In the genomic region with DNA sequence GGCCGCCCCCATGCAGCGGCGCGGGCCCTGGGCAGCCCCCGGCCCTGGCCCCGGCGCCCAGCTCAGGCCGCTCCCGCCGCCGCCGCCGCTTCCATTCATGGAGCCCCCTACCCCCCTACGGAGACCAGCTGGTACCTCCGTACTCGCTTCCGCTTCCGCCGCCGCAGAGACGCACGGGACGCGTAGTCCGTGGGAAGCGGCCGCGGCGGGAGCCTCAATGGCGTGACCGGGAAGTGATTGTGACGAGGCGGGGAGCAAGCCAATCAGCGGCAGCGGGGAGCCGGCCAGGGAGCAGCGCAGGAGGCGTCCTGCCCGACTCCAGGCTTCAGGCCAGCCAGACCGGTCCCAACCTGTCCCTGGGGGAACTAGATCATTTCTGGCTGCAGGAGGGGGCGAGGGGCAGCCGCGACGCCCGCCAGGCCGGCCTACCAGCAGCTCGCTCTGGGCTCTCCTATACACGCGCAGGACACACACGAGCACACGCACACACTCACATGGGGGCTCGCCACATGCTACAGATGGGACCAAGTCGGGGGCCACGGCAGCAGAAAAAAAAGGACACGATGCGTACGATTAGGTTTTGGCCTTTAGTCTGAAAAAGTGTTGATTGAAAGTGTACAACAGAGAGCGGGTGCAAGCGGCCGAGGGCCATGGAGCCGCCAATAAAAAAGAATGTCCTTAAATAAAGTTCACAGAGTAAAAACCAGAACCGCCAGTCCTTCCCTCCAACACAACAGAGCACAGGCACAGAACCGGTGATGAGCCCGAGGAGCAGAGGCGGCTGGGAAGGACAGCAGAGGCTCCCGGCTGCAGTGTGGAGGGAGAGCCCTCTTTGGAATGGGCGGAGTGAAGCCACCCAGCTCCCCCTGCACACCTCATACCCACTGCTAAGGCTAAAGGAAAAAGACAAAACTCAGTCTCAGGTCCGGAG, we compare ENCODE assay signal across 1 cellular context.
TF ChIP-seq lines count a peak whose summit lies in the region.

A gene with protein sequence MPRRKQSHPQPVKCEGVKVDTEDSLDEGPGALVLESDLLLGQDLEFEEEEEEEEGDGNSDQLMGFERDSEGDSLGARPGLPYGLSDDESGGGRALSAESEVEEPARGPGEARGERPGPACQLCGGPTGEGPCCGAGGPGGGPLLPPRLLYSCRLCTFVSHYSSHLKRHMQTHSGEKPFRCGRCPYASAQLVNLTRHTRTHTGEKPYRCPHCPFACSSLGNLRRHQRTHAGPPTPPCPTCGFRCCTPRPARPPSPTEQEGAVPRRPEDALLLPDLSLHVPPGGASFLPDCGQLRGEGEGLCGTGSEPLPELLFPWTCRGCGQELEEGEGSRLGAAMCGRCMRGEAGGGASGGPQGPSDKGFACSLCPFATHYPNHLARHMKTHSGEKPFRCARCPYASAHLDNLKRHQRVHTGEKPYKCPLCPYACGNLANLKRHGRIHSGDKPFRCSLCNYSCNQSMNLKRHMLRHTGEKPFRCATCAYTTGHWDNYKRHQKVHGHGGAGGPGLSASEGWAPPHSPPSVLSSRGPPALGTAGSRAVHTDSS (minus strand): TSS at position 109 of the 931 bp plus-strand sequence. CDS start 208 bp downstream, outside the sequence.

TF ChIP-seq in K562, 482 proteins besides CTCF, POLR2A, EP300 and RAD21 (continued from another document and continues in another):
- TF ChIP-seq, protein P1, sequence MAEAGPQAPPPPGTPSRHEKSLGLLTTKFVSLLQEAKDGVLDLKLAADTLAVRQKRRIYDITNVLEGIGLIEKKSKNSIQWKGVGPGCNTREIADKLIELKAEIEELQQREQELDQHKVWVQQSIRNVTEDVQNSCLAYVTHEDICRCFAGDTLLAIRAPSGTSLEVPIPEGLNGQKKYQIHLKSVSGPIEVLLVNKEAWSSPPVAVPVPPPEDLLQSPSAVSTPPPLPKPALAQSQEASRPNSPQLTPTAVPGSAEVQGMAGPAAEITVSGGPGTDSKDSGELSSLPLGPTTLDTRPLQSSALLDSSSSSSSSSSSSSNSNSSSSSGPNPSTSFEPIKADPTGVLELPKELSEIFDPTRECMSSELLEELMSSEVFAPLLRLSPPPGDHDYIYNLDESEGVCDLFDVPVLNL (CRISPR knock-in tag; IDR thresholded peaks at IDR 0.05; ENCODE audit: low read depth): no peak
- TF ChIP-seq ZNF347 (CRISPR knock-in tag; IDR thresholded peaks at IDR 0.05; ENCODE audit: low read depth) (no peak), CHCHD3 (CRISPR knock-in tag; IDR thresholded peaks at IDR 0.05) (no peak), NR4A1 (CRISPR knock-in tag; IDR thresholded peaks at IDR 0.05) (peak; percentile 83; the same call in 1 of the 2 replicates), NR4A1 (tag; IDR thresholded peaks at IDR 0.05) (0 out of 2 replicates have a peak, but pooled peaks have one; percentile 50), ZNF41 (CRISPR knock-in tag; conservative IDR thresholded peaks at IDR 0.05) (no peak), FOXK1 (CRISPR knock-in tag; IDR thresholded peaks at IDR 0.05; ENCODE audit: borderline replicate concordance) (no peak), FOXA3 (CRISPR knock-in tag; conservative IDR thresholded peaks at IDR 0.05 in 1 of 2, IDR thresholded peaks at IDR 0.05 in 1 of 2) (no peak), SIN3B (IDR thresholded peaks at IDR 0.05; ENCODE audit: low read depth) (peak; percentile 78), HNRNPK (IDR thresholded peaks at IDR 0.05; ENCODE audit: low read depth, low read length, poor library complexity, severe bottlenecking) (no peak), TAL1 (IDR thresholded peaks at IDR 0.05) (no peak), FUS (optimal IDR thresholded peaks at IDR 0.05; ENCODE audit: low read depth, low read length) (peak; percentile 37), ZNF253 (CRISPR knock-in tag; conservative IDR thresholded peaks at IDR 0.05) (no peak), NFIC (IDR thresholded peaks at IDR 0.05) (peak; percentile 70), ZSCAN32 (CRISPR knock-in tag; IDR thresholded peaks at IDR 0.05) (no peak), HDAC1 (IDR thresholded peaks at IDR 0.05) (peak in 1 of 2 experiments; percentile 72; a peak in 2 of 4 replicates), NFATC3 (IDR thresholded peaks at IDR 0.05) (no peak), SRF (CRISPR knock-in tag; IDR thresholded peaks at IDR 0.05) (no peak), PCBP1 (IDR thresholded peaks at IDR 0.05; ENCODE audit: low read depth, low read length, poor library complexity, severe bottlenecking) (peak; percentile 68), KLF10 (CRISPR knock-in tag; IDR thresholded peaks at IDR 0.05) (no peak; the same call in 1 of the 2 replicates), SAP30 (IDR thresholded peaks at IDR 0.05; ENCODE audit: borderline replicate concordance, insufficient read depth, low read depth, low read length, poor library complexity, severe bottlenecking) (peak; percentile 16), NR2C1 (IDR thresholded peaks at IDR 0.05) (peak; percentile 97), NR2C1 (tag; IDR thresholded peaks at IDR 0.05) (peak; percentile 98), RUNX1 (IDR thresholded peaks at IDR 0.05; ENCODE audit: low read depth) (0 out of 2 replicates have a peak, but pooled peaks have one; percentile 25), KDM1A (IDR thresholded peaks at IDR 0.05) (no peak), MTA3 (IDR thresholded peaks at IDR 0.05; ENCODE audit: borderline replicate concordance) (0 out of 2 replicates have a peak, but pooled peaks have one; percentile 42), KHSRP (IDR thresholded peaks at IDR 0.05) (no peak), PHF20 (IDR thresholded peaks at IDR 0.05; ENCODE audit: partially characterized antibody) (peak; percentile 85), MCM3 (IDR thresholded peaks at IDR 0.05) (no peak), ZBTB17 (CRISPR knock-in tag; IDR thresholded peaks at IDR 0.05) (peak; percentile 66; the same call in 1 of the 2 replicates), TAF1 (IDR thresholded peaks at IDR 0.05; ENCODE audit: control insufficient read depth, extremely low read depth, insufficient read depth, low read length, severe bottlenecking) (peak; percentile 40), TRIM24 (IDR thresholded peaks at IDR 0.05) (no peak), SP1 (CRISPR knock-in tag; IDR thresholded peaks at IDR 0.05) (no peak; the same call in 1 of the 2 replicates), TFAM (CRISPR knock-in tag; conservative IDR thresholded peaks at IDR 0.05) (no peak), RBM15 (IDR thresholded peaks at IDR 0.05; ENCODE audit: insufficient read depth, low read length) (no peak), ATF7 (IDR thresholded peaks at IDR 0.05) (peak; percentile 98), STAT5A (IDR thresholded peaks at IDR 0.05; ENCODE audit: borderline replicate concordance, low read length) (no peak), SMAD1 (IDR thresholded peaks at IDR 0.05; ENCODE audit: low read depth, low read length, partially characterized antibody) (no peak), ZKSCAN8 (CRISPR knock-in tag; IDR thresholded peaks at IDR 0.05) (no peak), ZNF75A (CRISPR knock-in tag; IDR thresholded peaks at IDR 0.05) (no peak), NFRKB (IDR thresholded peaks at IDR 0.05; ENCODE audit: low read depth) (no peak), ZNF707 (CRISPR knock-in tag; conservative IDR thresholded peaks at IDR 0.05) (no peak), HNRNPL (IDR thresholded peaks at IDR 0.05; ENCODE audit: low read depth, low read length) (no peak), LARP7 (IDR thresholded peaks at IDR 0.05) (0 out of 2 replicates have a peak, but pooled peaks have one; percentile 70), NR3C1 (CRISPR knock-in tag; IDR thresholded peaks at IDR 0.05) (no peak), ZNF384 (IDR thresholded peaks at IDR 0.05; ENCODE audit: low read depth, low read length) (no peak), BCL6 (CRISPR knock-in tag; IDR thresholded peaks at IDR 0.05) (no peak), ELF2 (CRISPR knock-in tag; IDR thresholded peaks at IDR 0.05) (peak; percentile 18; the same call in 1 of the 2 replicates), KLF1 (tag; IDR thresholded peaks at IDR 0.05) (no peak)
- TF ChIP-seq, protein P2, sequence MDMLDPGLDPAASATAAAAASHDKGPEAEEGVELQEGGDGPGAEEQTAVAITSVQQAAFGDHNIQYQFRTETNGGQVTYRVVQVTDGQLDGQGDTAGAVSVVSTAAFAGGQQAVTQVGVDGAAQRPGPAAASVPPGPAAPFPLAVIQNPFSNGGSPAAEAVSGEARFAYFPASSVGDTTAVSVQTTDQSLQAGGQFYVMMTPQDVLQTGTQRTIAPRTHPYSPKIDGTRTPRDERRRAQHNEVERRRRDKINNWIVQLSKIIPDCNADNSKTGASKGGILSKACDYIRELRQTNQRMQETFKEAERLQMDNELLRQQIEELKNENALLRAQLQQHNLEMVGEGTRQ (CRISPR knock-in tag; IDR thresholded peaks at IDR 0.05): no peak
- TF ChIP-seq, protein P3, sequence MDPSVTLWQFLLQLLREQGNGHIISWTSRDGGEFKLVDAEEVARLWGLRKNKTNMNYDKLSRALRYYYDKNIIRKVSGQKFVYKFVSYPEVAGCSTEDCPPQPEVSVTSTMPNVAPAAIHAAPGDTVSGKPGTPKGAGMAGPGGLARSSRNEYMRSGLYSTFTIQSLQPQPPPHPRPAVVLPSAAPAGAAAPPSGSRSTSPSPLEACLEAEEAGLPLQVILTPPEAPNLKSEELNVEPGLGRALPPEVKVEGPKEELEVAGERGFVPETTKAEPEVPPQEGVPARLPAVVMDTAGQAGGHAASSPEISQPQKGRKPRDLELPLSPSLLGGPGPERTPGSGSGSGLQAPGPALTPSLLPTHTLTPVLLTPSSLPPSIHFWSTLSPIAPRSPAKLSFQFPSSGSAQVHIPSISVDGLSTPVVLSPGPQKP (CRISPR knock-in tag; IDR thresholded peaks at IDR 0.05): no peak
- TF ChIP-seq, protein P4, sequence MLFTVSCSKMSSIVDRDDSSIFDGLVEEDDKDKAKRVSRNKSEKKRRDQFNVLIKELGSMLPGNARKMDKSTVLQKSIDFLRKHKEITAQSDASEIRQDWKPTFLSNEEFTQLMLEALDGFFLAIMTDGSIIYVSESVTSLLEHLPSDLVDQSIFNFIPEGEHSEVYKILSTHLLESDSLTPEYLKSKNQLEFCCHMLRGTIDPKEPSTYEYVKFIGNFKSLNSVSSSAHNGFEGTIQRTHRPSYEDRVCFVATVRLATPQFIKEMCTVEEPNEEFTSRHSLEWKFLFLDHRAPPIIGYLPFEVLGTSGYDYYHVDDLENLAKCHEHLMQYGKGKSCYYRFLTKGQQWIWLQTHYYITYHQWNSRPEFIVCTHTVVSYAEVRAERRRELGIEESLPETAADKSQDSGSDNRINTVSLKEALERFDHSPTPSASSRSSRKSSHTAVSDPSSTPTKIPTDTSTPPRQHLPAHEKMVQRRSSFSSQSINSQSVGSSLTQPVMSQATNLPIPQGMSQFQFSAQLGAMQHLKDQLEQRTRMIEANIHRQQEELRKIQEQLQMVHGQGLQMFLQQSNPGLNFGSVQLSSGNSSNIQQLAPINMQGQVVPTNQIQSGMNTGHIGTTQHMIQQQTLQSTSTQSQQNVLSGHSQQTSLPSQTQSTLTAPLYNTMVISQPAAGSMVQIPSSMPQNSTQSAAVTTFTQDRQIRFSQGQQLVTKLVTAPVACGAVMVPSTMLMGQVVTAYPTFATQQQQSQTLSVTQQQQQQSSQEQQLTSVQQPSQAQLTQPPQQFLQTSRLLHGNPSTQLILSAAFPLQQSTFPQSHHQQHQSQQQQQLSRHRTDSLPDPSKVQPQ (CRISPR knock-in tag; IDR thresholded peaks at IDR 0.05; ENCODE audit: borderline replicate concordance): no peak
- TF ChIP-seq, protein P5, sequence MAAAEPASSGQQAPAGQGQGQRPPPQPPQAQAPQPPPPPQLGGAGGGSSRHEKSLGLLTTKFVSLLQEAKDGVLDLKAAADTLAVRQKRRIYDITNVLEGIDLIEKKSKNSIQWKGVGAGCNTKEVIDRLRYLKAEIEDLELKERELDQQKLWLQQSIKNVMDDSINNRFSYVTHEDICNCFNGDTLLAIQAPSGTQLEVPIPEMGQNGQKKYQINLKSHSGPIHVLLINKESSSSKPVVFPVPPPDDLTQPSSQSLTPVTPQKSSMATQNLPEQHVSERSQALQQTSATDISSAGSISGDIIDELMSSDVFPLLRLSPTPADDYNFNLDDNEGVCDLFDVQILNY (CRISPR knock-in tag; IDR thresholded peaks at IDR 0.05): no peak
- TF ChIP-seq, protein P6, sequence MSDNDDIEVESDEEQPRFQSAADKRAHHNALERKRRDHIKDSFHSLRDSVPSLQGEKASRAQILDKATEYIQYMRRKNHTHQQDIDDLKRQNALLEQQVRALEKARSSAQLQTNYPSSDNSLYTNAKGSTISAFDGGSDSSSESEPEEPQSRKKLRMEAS (CRISPR knock-in tag; IDR thresholded peaks at IDR 0.05): peak; percentile 69; the same call in 1 of the 2 replicates
- TF ChIP-seq, protein P7, sequence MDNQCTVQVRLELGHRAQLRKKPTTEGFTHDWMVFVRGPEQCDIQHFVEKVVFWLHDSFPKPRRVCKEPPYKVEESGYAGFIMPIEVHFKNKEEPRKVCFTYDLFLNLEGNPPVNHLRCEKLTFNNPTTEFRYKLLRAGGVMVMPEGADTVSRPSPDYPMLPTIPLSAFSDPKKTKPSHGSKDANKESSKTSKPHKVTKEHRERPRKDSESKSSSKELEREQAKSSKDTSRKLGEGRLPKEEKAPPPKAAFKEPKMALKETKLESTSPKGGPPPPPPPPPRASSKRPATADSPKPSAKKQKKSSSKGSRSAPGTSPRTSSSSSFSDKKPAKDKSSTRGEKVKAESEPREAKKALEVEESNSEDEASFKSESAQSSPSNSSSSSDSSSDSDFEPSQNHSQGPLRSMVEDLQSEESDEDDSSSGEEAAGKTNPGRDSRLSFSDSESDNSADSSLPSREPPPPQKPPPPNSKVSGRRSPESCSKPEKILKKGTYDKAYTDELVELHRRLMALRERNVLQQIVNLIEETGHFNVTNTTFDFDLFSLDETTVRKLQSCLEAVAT (IDR thresholded peaks at IDR 0.05): peak in 1 of 2 experiments; percentile 74; a peak in 1 of 4 replicates
- TF ChIP-seq, protein P8, sequence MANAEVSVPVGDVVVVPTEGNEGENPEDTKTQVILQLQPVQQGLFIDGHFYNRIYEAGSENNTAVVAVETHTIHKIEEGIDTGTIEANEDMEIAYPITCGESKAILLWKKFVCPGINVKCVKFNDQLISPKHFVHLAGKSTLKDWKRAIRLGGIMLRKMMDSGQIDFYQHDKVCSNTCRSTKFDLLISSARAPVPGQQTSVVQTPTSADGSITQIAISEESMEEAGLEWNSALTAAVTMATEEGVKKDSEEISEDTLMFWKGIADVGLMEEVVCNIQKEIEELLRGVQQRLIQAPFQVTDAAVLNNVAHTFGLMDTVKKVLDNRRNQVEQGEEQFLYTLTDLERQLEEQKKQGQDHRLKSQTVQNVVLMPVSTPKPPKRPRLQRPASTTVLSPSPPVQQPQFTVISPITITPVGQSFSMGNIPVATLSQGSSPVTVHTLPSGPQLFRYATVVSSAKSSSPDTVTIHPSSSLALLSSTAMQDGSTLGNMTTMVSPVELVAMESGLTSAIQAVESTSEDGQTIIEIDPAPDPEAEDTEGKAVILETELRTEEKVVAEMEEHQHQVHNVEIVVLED (CRISPR knock-in tag; IDR thresholded peaks at IDR 0.05): peak; percentile 54; the same call in 1 of the 2 replicates
- TF ChIP-seq, protein P9, sequence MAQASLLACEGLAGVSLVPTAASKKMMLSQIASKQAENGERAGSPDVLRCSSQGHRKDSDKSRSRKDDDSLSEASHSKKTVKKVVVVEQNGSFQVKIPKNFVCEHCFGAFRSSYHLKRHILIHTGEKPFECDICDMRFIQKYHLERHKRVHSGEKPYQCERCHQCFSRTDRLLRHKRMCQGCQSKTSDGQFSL (CRISPR knock-in tag; IDR thresholded peaks at IDR 0.05): no peak
- TF ChIP-seq, protein P9 (tag; IDR thresholded peaks at IDR 0.05): no peak
